27 cellular contexts compared by ENCODE assay signal in the genomic region with DNA sequence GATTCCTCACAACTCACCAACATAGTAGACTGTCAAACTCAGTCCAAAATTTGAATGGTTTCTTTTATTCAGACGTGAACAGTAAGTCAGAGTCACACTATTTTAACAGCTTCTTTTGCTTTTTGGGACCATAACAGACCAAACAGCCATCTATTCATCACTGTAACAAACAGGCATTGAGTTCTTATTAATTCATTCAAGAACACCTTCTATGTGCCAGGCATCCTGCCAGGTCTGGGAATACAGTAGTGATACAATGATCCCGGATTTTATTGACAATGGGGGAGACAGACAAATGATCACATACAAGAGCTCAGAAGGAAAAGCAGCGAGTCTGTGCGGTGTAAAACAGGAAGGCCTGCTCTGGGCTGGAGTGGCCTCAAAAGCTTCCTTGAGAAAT.
DNase-seq lines count a peak whose midpoint lies in the region; ATAC-seq and TF ChIP-seq lines count a peak whose summit lies in the region.
"Had no signal": no experiment of that assay in that cellular context is flagged by ENCODE, and none has a peak within 500 bp of the region (broad histone marks: within the 10 kb centered on the region; RNA-seq: fewer than 3 reads in every experiment).

No MANE protein-coding gene starts in this region.

- H3K9me3 ChIP-seq in SK-N-SH: no peaks in the 10 kb centered on the region
- H3K9me3 ChIP-seq: gastrocnemius medialis, left ventricle myocardium inferior, right lobe of liver had no signal

- H3K36me3 Mint-ChIP-seq in activated naive CD8-positive, alpha-beta T cell treated with anti-CD3 and anti-CD28 coated beads, Interleukin-2, amount 10 ng/mL, durations not matched to agents 7 days and 5 days: peaks cover 29% of the 10 kb centered on the region
- peaks cover 12% of the 10 kb centered on the region for H3K36me3 Mint-ChIP-seq in activated naive CD8-positive, alpha-beta T cell treated with anti-CD3 and anti-CD28 coated beads, Interleukin-2, amount 50 U/mL, for 24 hours (ENCODE audit: low read depth)
- H3K36me3 Mint-ChIP-seq: type B pancreatic cell had no signal

- H3K4me1 Mint-ChIP-seq in activated naive CD8-positive, alpha-beta T cell treated with anti-CD3 and anti-CD28 coated beads, Interleukin-2, amount 10 ng/mL, durations not matched to agents 7 days and 5 days: peaks cover 32% of the 10 kb centered on the region
- H3K4me1 Mint-ChIP-seq in activated naive CD8-positive, alpha-beta T cell treated with anti-CD3 and anti-CD28 coated beads, Interleukin-2, amount 50 U/mL, for 24 hours: peaks cover 53% of the 10 kb centered on the region

- H3K4me3 ChIP-seq in SK-N-SH (ENCODE audit: low read depth in 2 of 2, low read length in 1 of 2): no peak overlapping the region
- H3K4me3 ChIP-seq: BLaER1, gastrocnemius medialis, left ventricle myocardium inferior, right lobe of liver had no signal

- no peaks in the 10 kb centered on the region for H3F3A ChIP-seq in SK-N-SH (replicated peaks; ENCODE audit: insufficient read depth)

- no peak for TF ChIP-seq EP300 in SK-N-SH (IDR thresholded peaks at IDR 0.05; ENCODE audit: borderline replicate concordance in 1 of 2, low read depth in 1 of 2, low read length in 1 of 2)

- ATAC-seq in activated naive CD8-positive, alpha-beta T cell treated with anti-CD3 and anti-CD28 coated beads, Interleukin-2, amount 10 ng/mL, durations not matched to agents 7 days and 5 days (ENCODE audit: low read depth): no peak
- ATAC-seq in activated naive CD8-positive, alpha-beta T cell treated with anti-CD3 and anti-CD28 coated beads, Interleukin-2, amount 50 U/mL, for 24 hours: no peak
- peak; percentile 18 for ATAC-seq in left colon
- ATAC-seq in HG03280 (IDR thresholded peaks at IDR 0.05; ENCODE audit: unreplicated experiment): no peak
- no peak for ATAC-seq in HG02588 (IDR thresholded peaks at IDR 0.05; ENCODE audit: unreplicated experiment)
- ATAC-seq: activated CD8-positive, alpha-beta T cell treated with anti-CD3 and anti-CD28 coated beads for 36 hours; esophagus mucosa; gastrocnemius medialis; Panc1; right lobe of liver had no signal

- POLR2A ChIA-PET in activated naive CD8-positive, alpha-beta T cell treated with anti-CD3 and anti-CD28 coated beads, Interleukin-2, amount 10 ng/mL, durations not matched to agents 7 days and 5 days (lab: Charles Lee): no interaction called here
- POLR2A ChIA-PET in SK-N-SH (lab: Yijun Ruan, JAX): no interaction called here

- intact Hi-C loops in left colon (cut with DNase I, micrococcal nuclease): loop anchor here in 1 of 2 donors (10.0 kb wide), 2 partner anchors 293 to 503 kb away; no protein-coding TSS in a partner anchor

- H3K9ac ChIP-seq in SK-N-SH: no peak overlapping the region
- H3K9ac ChIP-seq: BLaER1 had no signal

- H3K4me3 Mint-ChIP-seq in activated naive CD8-positive, alpha-beta T cell treated with anti-CD3 and anti-CD28 coated beads, Interleukin-2, amount 10 ng/mL, durations not matched to agents 7 days and 5 days: no peak overlapping the region
- H3K4me3 Mint-ChIP-seq in activated naive CD8-positive, alpha-beta T cell treated with anti-CD3 and anti-CD28 coated beads, Interleukin-2, amount 50 U/mL, for 24 hours: no peak overlapping the region
- H3K4me3 Mint-ChIP-seq: activated CD8-positive, alpha-beta T cell treated with anti-CD3 and anti-CD28 coated beads for 36 hours; nephron progenitor cell; type B pancreatic cell had no signal

- no peak for TF ChIP-seq CTCF in SK-N-SH (IDR thresholded peaks at IDR 0.05)

- no peak overlapping the region for H3K4me2 ChIP-seq in SK-N-SH
- H3K4me2 ChIP-seq: BLaER1 had no signal

- TF ChIP-seq RAD21 in SK-N-SH (IDR thresholded peaks at IDR 0.05; ENCODE audit: low read length): no peak

- WGBS in SK-N-SH (ENCODE audit: low lambda C conversion rate): 62% methylated on average over 4 of the region's 4 CpGs

- peaks cover 21% of the 10 kb centered on the region for H3K27me3 Mint-ChIP-seq in activated naive CD8-positive, alpha-beta T cell treated with anti-CD3 and anti-CD28 coated beads, Interleukin-2, amount 10 ng/mL, durations not matched to agents 7 days and 5 days
- H3K27me3 Mint-ChIP-seq in activated naive CD8-positive, alpha-beta T cell treated with anti-CD3 and anti-CD28 coated beads, Interleukin-2, amount 50 U/mL, for 24 hours: peaks cover 6% of the 10 kb centered on the region
- H3K27me3 Mint-ChIP-seq: type B pancreatic cell had no signal

- H3K36me3 ChIP-seq in SK-N-SH (replicated peaks in 1 of 2; ENCODE audit: control insufficient read depth in 1 of 2, insufficient read depth in 2 of 2, low read length in 1 of 2): no peaks in the 10 kb centered on the region
- H3K36me3 ChIP-seq: BLaER1, gastrocnemius medialis, left ventricle myocardium inferior, right lobe of liver had no signal

- no peaks in the 10 kb centered on the region for H3K79me2 ChIP-seq in SK-N-SH (ENCODE audit: insufficient read depth)

- H4K20me1 ChIP-seq in SK-N-SH (ENCODE audit: insufficient read depth): no peaks in the 10 kb centered on the region
- H4K20me1 ChIP-seq: BLaER1 had no signal

- H3K27ac Mint-ChIP-seq in activated naive CD8-positive, alpha-beta T cell treated with anti-CD3 and anti-CD28 coated beads, Interleukin-2, amount 10 ng/mL, durations not matched to agents 7 days and 5 days: peak overlapping the region; percentile 8
- H3K27ac Mint-ChIP-seq in activated naive CD8-positive, alpha-beta T cell treated with anti-CD3 and anti-CD28 coated beads, Interleukin-2, amount 50 U/mL, for 24 hours: no peak overlapping the region
- H3K27ac Mint-ChIP-seq: activated CD8-positive, alpha-beta T cell treated with anti-CD3 and anti-CD28 coated beads for 36 hours; nephron progenitor cell; type B pancreatic cell had no signal

- CTCF ChIA-PET in SK-N-SH (lab: Yijun Ruan, JAX): interaction anchor here (1.4 kb wide), 1 partner anchor 14 kb away, joined by 3 read pairs; no protein-coding TSS in a partner anchor

- DNase-seq in activated naive CD8-positive, alpha-beta T cell treated with anti-CD3 and anti-CD28 coated beads, Interleukin-2, amount 10 ng/mL, durations not matched to agents 7 days and 5 days: no peak
- no peak for DNase-seq in activated naive CD8-positive, alpha-beta T cell treated with anti-CD3 and anti-CD28 coated beads, Interleukin-2, amount 50 U/mL, for 24 hours
- DNase-seq in NCI-H345 treated with DMSO at 0.1 percent for 48 hours (lab: John Stamatoyannopoulos, UW; ENCODE audit: unreplicated experiment): peak; percentile 21
- DNase-seq in left colon: peak; percentile 48 to 59
- no peak for DNase-seq in cerebellum (ENCODE audit: low spot score)
- no peak for DNase-seq in SK-N-SH
- DNase-seq: activated CD8-positive, alpha-beta T cell treated with anti-CD3 and anti-CD28 coated beads for 36 hours; activated effector memory CD4-positive, alpha-beta T cell treated with anti-CD3 and anti-CD28 coated beads, Interleukin-2, amount 50 U/mL, for 16 hours; effector memory CD4-positive, alpha-beta T cell; EL; gastrocnemius medialis; H7; KG1; left ventricle myocardium inferior; midbrain; NCI-H1694; NCI-H446; nephron progenitor cell; posterior cingulate gyrus; right lobe of liver; SHP77 treated with DMSO at 0.1 percent for 48 hours had no signal

- H3K27me3 ChIP-seq in SK-N-SH (ENCODE audit: insufficient read depth): no peaks in the 10 kb centered on the region
- H3K27me3 ChIP-seq: BLaER1, gastrocnemius medialis, right lobe of liver had no signal

- peaks cover 0 to 5% of the 10 kb centered on the region in 2 experiments; a peak in 1 of 4 replicates for H3K4me1 ChIP-seq in SK-N-SH (ENCODE audit: control insufficient read depth in 1 of 2, insufficient read depth in 2 of 2, low read depth in 1 of 2, low read length in 1 of 2)
- H3K4me1 ChIP-seq: gastrocnemius medialis, left ventricle myocardium inferior, right lobe of liver had no signal

- no peak overlapping the region for H2AFZ ChIP-seq in SK-N-SH (ENCODE audit: low read depth)

- H3K9me2 ChIP-seq in SK-N-SH: no peaks in the 10 kb centered on the region

- peaks cover 29% of the 10 kb centered on the region for H3K9me3 Mint-ChIP-seq in activated naive CD8-positive, alpha-beta T cell treated with anti-CD3 and anti-CD28 coated beads, Interleukin-2, amount 10 ng/mL, durations not matched to agents 7 days and 5 days
- H3K9me3 Mint-ChIP-seq in activated naive CD8-positive, alpha-beta T cell treated with anti-CD3 and anti-CD28 coated beads, Interleukin-2, amount 50 U/mL, for 24 hours: peaks cover 29% of the 10 kb centered on the region

- H3K27ac ChIP-seq in SK-N-SH (ENCODE audit: low read depth in 2 of 2, low read length in 1 of 2): no peak overlapping the region
- H3K27ac ChIP-seq: BLaER1, gastrocnemius medialis, left ventricle myocardium inferior, right lobe of liver had no signal

TF ChIP-seq in SK-N-SH, 30 proteins besides CTCF, POLR2A, EP300 and RAD21:
- TF ChIP-seq FOSL2 (IDR thresholded peaks at IDR 0.05; ENCODE audit: borderline replicate concordance, low read depth): no peak
- TF ChIP-seq RFX5 (IDR thresholded peaks at IDR 0.05; ENCODE audit: low read length): no peak
- no peak for TF ChIP-seq GABPA (IDR thresholded peaks at IDR 0.05; ENCODE audit: low read depth)
- no peak for TF ChIP-seq MEF2A (IDR thresholded peaks at IDR 0.05; ENCODE audit: borderline replicate concordance, low read depth)
- TF ChIP-seq SIN3A (IDR thresholded peaks at IDR 0.05; ENCODE audit: borderline replicate concordance, low read depth, low read length): no peak
- TF ChIP-seq MXI1 (IDR thresholded peaks at IDR 0.05; ENCODE audit: low read depth, low read length): no peak

Comparison
In these comparisons a context has a peak if more than half of its experiments do, and no peak if none do; other contexts are left out.
1. DNase-seq: peak in NCI-H345 treated with DMSO at 0.1 percent for 48 hours (single experiment) and left colon (2 of 2); none in activated naive CD8-positive, alpha-beta T cell treated with anti-CD3 and anti-CD28 coated beads, Interleukin-2, amount 10 ng/mL, durations not matched to agents 7 days and 5 days (single experiment), activated naive CD8-positive, alpha-beta T cell treated with anti-CD3 and anti-CD28 coated beads, Interleukin-2, amount 50 U/mL, for 24 hours (single experiment), cerebellum (single experiment) and SK-N-SH (single experiment).